Comparison of ENCODE assay signal across 16 cellular contexts in genomic region chr14:95614335-95614734, GRCh38.
DNase-seq lines count a peak whose midpoint lies in the region; ATAC-seq and TF ChIP-seq lines count a peak whose summit lies in the region.
"Had no signal": no experiment of that assay in that cellular context is flagged by ENCODE, and none has a peak within 500 bp of the region (broad histone marks: within the 10 kb centered on the region; RNA-seq: fewer than 3 reads in every experiment).

No MANE protein-coding gene starts in this region.

- H3K27ac Mint-ChIP-seq in naive B cell (peak overlapping the region in 4 of 6 donors; percentile 27 to 96 (median 37)), T-helper 17 cell (no peak overlapping the region)
- H3K27ac Mint-ChIP-seq: T-cell had no signal

- no peaks in the 10 kb centered on the region for H3K79me2 ChIP-seq in OCI-LY1 (ENCODE audit: insufficient read depth, low read length)

- no peak overlapping the region for H3K4me2 ChIP-seq in OCI-LY1 (ENCODE audit: low read length)

- no peak overlapping the region for H3K9ac ChIP-seq in OCI-LY1 (ENCODE audit: low read length)

- H3K27me3 Mint-ChIP-seq in naive B cell (no peaks in the 10 kb centered on the region), T-helper 17 cell (peaks cover 89% of the 10 kb centered on the region)

- peak; percentile 53; the same call in 1 of the 2 replicates for TF ChIP-seq CTCF in OCI-LY1 (IDR thresholded peaks at IDR 0.05; ENCODE audit: low read length)

- peaks cover 22% of the 10 kb centered on the region for H3K4me1 ChIP-seq in OCI-LY1 (ENCODE audit: insufficient read depth, low read length, severe bottlenecking)

- ATAC-seq in GM21723 (IDR thresholded peaks at IDR 0.05; ENCODE audit: unreplicated experiment) (peak; percentile 74), naive B cell (ENCODE audit: low read depth in 2 of 2) (peak in 1 of 2 donors; percentile 27), T-helper 17 cell (no peak)
- ATAC-seq: left colon, T-cell had no signal

- H3K4me3 Mint-ChIP-seq in naive B cell (peak overlapping the region in 1 of 8 donors; percentile 36), T-helper 17 cell (no peak overlapping the region)
- H3K4me3 Mint-ChIP-seq: T-cell had no signal

- no peaks in the 10 kb centered on the region for H3K36me3 ChIP-seq in OCI-LY1 (ENCODE audit: insufficient read depth, low read length)

- no peaks in the 10 kb centered on the region for H3K9me3 Mint-ChIP-seq in naive B cell
- H3K9me3 Mint-ChIP-seq: T-cell had no signal

- peaks cover 38 to 65% (median 56%) of the 10 kb centered on the region in 3 donors for H3K4me1 Mint-ChIP-seq in naive B cell
- H3K4me1 Mint-ChIP-seq in T-helper 17 cell: peaks cover 2% of the 10 kb centered on the region
- H3K4me1 Mint-ChIP-seq: T-cell had no signal

- H3K9me3 ChIP-seq in OCI-LY1 (ENCODE audit: low read length) (no peaks in the 10 kb centered on the region), T-helper 17 cell (ENCODE audit: control insufficient read depth, low read length, poor library complexity, severe bottlenecking) (no peaks in the 10 kb centered on the region)

- H3K9me2 ChIP-seq in OCI-LY1 (ENCODE audit: low read depth, low read length): no peaks in the 10 kb centered on the region

- H3K4me3 ChIP-seq in OCI-LY1 (ENCODE audit: low read depth, low read length, poor library complexity, severe bottlenecking): no peak overlapping the region

- no peak overlapping the region for H3K27ac ChIP-seq in OCI-LY1 (ENCODE audit: low read depth, low read length, poor library complexity, severe bottlenecking)

- no peaks in the 10 kb centered on the region for H3F3A ChIP-seq in OCI-LY1 (ENCODE audit: insufficient read depth, low read length)

- H4K20me1 ChIP-seq in OCI-LY1 (ENCODE audit: insufficient read depth, low read length): no peaks in the 10 kb centered on the region

- DNase-seq in NCI-H82 (lab: John Stamatoyannopoulos, UW) (peak; percentile 10), NCI-H82 treated with DMSO at 0.1 percent for 48 hours (lab: John Stamatoyannopoulos, UW; ENCODE audit: unreplicated experiment) (no peak), naive B cell (no peak), T1000 (lab: John Stamatoyannopoulos, UW) (no peak), NOMO-1 treated with DMSO at 0.1 percent for 48 hours (lab: John Stamatoyannopoulos, UW; ENCODE audit: unreplicated experiment) (no peak), T-helper 17 cell (no peak)
- DNase-seq: activated effector memory CD4-positive, alpha-beta T cell treated with Interleukin-2 at 50 U/mL for 16 hours; DND-41; effector memory CD4-positive, alpha-beta T cell; left colon; NCI-H187; stimulated activated CD4-positive, alpha-beta T cell treated with anti-CD3 and anti-CD28 coated beads, Interleukin-2, amount 100 ng/mL, for 48 hours; stimulated activated naive CD4-positive, alpha-beta T cell; T-cell had no signal

- H3K36me3 Mint-ChIP-seq in naive B cell (no peaks in the 10 kb centered on the region), T-helper 17 cell (ENCODE audit: low read depth) (peaks cover 9% of the 10 kb centered on the region)
- H3K36me3 Mint-ChIP-seq: T-cell had no signal

- H3K27me3 ChIP-seq in OCI-LY1 (ENCODE audit: insufficient read depth, low read length): no peaks in the 10 kb centered on the region

- no peak overlapping the region for H2AFZ ChIP-seq in OCI-LY1 (ENCODE audit: low read length)
